In genomic region chr6:163412345-163412744, GRCh38 we compare ENCODE assay signal across 9 cellular contexts. TPM values are rescaled to one million over a fixed set of nuclear protein-coding genes. Genes with fewer than 3 reads are reported as not detected.
DNase-seq lines count a peak whose midpoint lies in the region; ATAC-seq and TF ChIP-seq lines count a peak whose summit lies in the region.
"Had no signal": no experiment of that assay in that cellular context is flagged by ENCODE, and none has a peak within 500 bp of the region (broad histone marks: within the 10 kb centered on the region; RNA-seq: fewer than 3 reads in every experiment).

No MANE protein-coding gene starts in this region.

- H3K27me3 Mint-ChIP-seq in Caco-2 (ENCODE audit: insufficient read depth, unreplicated experiment) (no peaks in the 10 kb centered on the region), progenitor cell of endocrine pancreas (no peaks in the 10 kb centered on the region)

- H3K9me3 ChIP-seq in Caco-2, result no peaks in the 10 kb centered on the region
- H3K9me3 ChIP-seq in SJSA1 (replicated peaks), result no peaks in the 10 kb centered on the region
- H3K9me3 ChIP-seq in MM.1S (replicated peaks; ENCODE audit: insufficient read depth, low read length), result no peaks in the 10 kb centered on the region

- peaks cover 7% of the 10 kb centered on the region for H3F3A ChIP-seq in MM.1S (ENCODE audit: insufficient read depth, low read length)

- CTCF ChIA-PET in Caco-2 (lab: Charles Lee), result interaction anchor here (0.7 kb wide), 1 partner anchor 1599 kb away, joined by 5 read pairs; no protein-coding TSS in a partner anchor

- H3K27me3 ChIP-seq in Caco-2 (replicated peaks; ENCODE audit: control insufficient read depth, insufficient read depth, low read length) (no peaks in the 10 kb centered on the region), SJSA1 (replicated peaks) (no peaks in the 10 kb centered on the region), MM.1S (replicated peaks; ENCODE audit: insufficient read depth, low read length) (no peaks in the 10 kb centered on the region)

- H3K36me3 Mint-ChIP-seq in Caco-2 (ENCODE audit: insufficient read depth, unreplicated experiment), result peaks cover 24% of the 10 kb centered on the region
- H3K36me3 Mint-ChIP-seq in progenitor cell of endocrine pancreas (ENCODE audit: insufficient read depth), result peaks cover 3% of the 10 kb centered on the region

- H3K79me2 ChIP-seq in MM.1S (ENCODE audit: low read length), result peaks cover 17% of the 10 kb centered on the region

- BruUV-seq in Caco-2 (replicated peaks; lab: Mats Ljungman, UMichigan), result no TSS peak

- no peak for ATAC-seq in GM21528 (IDR thresholded peaks at IDR 0.05; ENCODE audit: low FRiP score, unreplicated experiment)

- H3K4me1 ChIP-seq in Caco-2, result peaks cover 30% of the 10 kb centered on the region
- no peaks in the 10 kb centered on the region for H3K4me1 ChIP-seq in SJSA1 (replicated peaks)
- no peaks in the 10 kb centered on the region for H3K4me1 ChIP-seq in MM.1S (ENCODE audit: low read length)

- H3K4me3 Mint-ChIP-seq in Caco-2 (ENCODE audit: unreplicated experiment), result peak overlapping the region; percentile 87
- H3K4me3 Mint-ChIP-seq in progenitor cell of endocrine pancreas (ENCODE audit: low read depth), result peak overlapping the region; percentile 76

- TF ChIP-seq POLR2A in erythroblast (IDR thresholded peaks at IDR 0.05; ENCODE audit: low read length), result no peak

- H3K4me3 ChIP-seq in Caco-2 (ENCODE audit: low read depth, low read length), result peak overlapping the region; percentile 83
- peak overlapping the region; percentile 73 for H3K4me3 ChIP-seq in SJSA1
- H3K4me3 ChIP-seq in MM.1S (ENCODE audit: low read length), result no peak overlapping the region

- H3K27ac Mint-ChIP-seq in Caco-2 (ENCODE audit: unreplicated experiment), result no peak overlapping the region
- no peak overlapping the region for H3K27ac Mint-ChIP-seq in progenitor cell of endocrine pancreas

- peaks cover 17% of the 10 kb centered on the region for H3K4me1 Mint-ChIP-seq in Caco-2 (ENCODE audit: low read depth, unreplicated experiment)
- peaks cover 19% of the 10 kb centered on the region for H3K4me1 Mint-ChIP-seq in progenitor cell of endocrine pancreas (ENCODE audit: low read depth)

- DNase-seq in Caco-2, result no peak
- peak in 1 of 2 experiments; percentile 11 for DNase-seq in SJSA1 (ENCODE audit: low read depth in 1 of 2, low spot score in 2 of 2)
- peak; percentile 16 to 28 for DNase-seq in erythroblast (lab: John Stamatoyannopoulos, UW)
- DNase-seq in progenitor cell of endocrine pancreas (ENCODE audit: low spot score, unreplicated experiment), result no peak
- no peak for DNase-seq in SW480 (ENCODE audit: low spot score)
- no peak for DNase-seq in OCI-M2 (lab: John Stamatoyannopoulos, UW; ENCODE audit: unreplicated experiment)
- no peak for DNase-seq in MM.1S
- DNase-seq: activated CD4-positive, alpha-beta T cell treated with anti-CD3 and anti-CD28 coated beads, Interleukin-2, amount 50 U/mL, for 4 hours had no signal

- H3K27ac ChIP-seq in SJSA1 (peak overlapping the region; percentile 91; the same call in 1 of the 2 replicates), MM.1S (ENCODE audit: low read length) (no peak overlapping the region)

- intact Hi-C loops in Caco-2 (cut with micrococcal nuclease; ENCODE audit: unreplicated experiment), result loop anchor here (2.0 kb wide), 1 partner anchor 556 kb away; no protein-coding TSS in a partner anchor

- no peak overlapping the region for H2AFZ ChIP-seq in MM.1S (ENCODE audit: low read length)

- H3K9me3 Mint-ChIP-seq in Caco-2 (ENCODE audit: unreplicated experiment) (no peaks in the 10 kb centered on the region), progenitor cell of endocrine pancreas (ENCODE audit: low read depth) (peaks cover 3% of the 10 kb centered on the region)

- no peak for TF ChIP-seq CTCF in Caco-2 (IDR thresholded peaks at IDR 0.05; ENCODE audit: insufficient read depth in 1 of 2, low read depth in 1 of 2, low read length in 1 of 2, severe bottlenecking in 1 of 2, unreplicated experiment in 1 of 2)
- TF ChIP-seq CTCF in progenitor cell of endocrine pancreas (IDR thresholded peaks at IDR 0.05; ENCODE audit: unreplicated experiment), result no peak
- no peak for TF ChIP-seq CTCF in MM.1S (IDR thresholded peaks at IDR 0.05; ENCODE audit: low read length)

- H3K4me2 ChIP-seq in MM.1S (ENCODE audit: low read depth, low read length), result no peak overlapping the region

- H3K36me3 ChIP-seq in Caco-2 (ENCODE audit: control insufficient read depth, insufficient read depth, low read length) (no peaks in the 10 kb centered on the region), SJSA1 (peaks cover 14% of the 10 kb centered on the region; the same call in 1 of the 2 replicates), MM.1S (replicated peaks; ENCODE audit: insufficient read depth, low read length) (no peaks in the 10 kb centered on the region)

- no peaks in the 10 kb centered on the region for H3K9me2 ChIP-seq in MM.1S (replicated peaks; ENCODE audit: insufficient read depth, low read length)

- POLR2A ChIA-PET in Caco-2 (lab: Charles Lee), result no interaction called here

- H3K9ac ChIP-seq in MM.1S (ENCODE audit: low read length), result no peak overlapping the region

- H4K20me1 ChIP-seq in MM.1S (ENCODE audit: insufficient read depth, low read length), result peaks cover 3% of the 10 kb centered on the region

RNA-seq across cellular contexts. Expression of gene QKI, which starts 2.2 kb away (rescaled TPM):
- total RNA-seq in Caco-2 (2022), result 117 and 134 TPM in 2 replicates
- 176 and 194 TPM in 2 replicates for total RNA-seq in SJSA1 (2014; rRNA removed; shearing (Covaris generic))
- 88.4 and 97.3 TPM in 2 replicates for total RNA-seq in progenitor cell of endocrine pancreas

Comparison
In these comparisons a context has a peak if more than half of its experiments do, and no peak if none do; other contexts are left out.
1. DNase-seq: peak in erythroblast (2 of 2); none in Caco-2 (0 of 2), progenitor cell of endocrine pancreas (single experiment), SW480 (single experiment), OCI-M2 (single experiment) and MM.1S (single experiment).